10 cellular contexts compared by ENCODE assay signal in the genomic region with DNA sequence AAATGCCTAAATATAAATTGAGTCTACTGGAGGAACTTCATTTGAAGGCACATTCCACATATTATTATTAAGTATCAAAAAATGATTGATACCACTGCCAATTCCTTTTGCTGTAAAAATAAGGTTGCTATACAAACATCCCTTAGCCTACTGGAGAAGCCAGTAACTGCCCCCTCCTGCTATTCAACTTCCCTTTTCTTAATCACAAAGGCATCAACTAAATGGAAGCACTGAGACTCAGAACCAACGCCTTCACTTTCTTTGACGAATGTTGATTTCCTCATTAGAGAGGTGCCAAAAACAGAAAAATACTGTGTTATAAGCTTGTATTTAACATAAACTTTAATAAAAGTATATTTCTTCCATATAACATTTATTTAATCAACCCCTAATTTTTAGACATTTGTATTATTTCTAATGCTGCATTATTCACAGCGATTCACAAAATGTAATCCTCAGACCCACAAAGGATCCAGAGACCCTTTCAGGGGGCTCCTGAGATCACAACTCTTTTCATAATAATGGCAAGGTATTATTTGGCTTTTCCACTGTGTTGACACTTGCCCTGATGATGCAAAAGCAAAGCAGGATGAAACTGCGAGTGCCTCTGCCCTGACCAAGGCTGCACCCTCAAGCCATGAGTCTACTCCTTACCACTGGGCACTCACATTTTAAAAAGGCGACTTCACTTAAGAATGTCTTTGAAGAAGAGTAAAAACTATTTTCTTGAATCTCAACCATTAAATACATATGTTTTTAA. TPM values are rescaled to one million over a fixed set of nuclear protein-coding genes. Genes with fewer than 3 reads are reported as not detected.
A peak's percentile ranks its signal among the peaks of the same experiment; 100 is the strongest.
DNase-seq lines count a peak whose midpoint lies in the region; ATAC-seq and TF ChIP-seq lines count a peak whose summit lies in the region.
"Had no signal": no experiment of that assay in that cellular context is flagged by ENCODE, and none has a peak within 500 bp of the region (broad histone marks: within the 10 kb centered on the region; RNA-seq: fewer than 3 reads in every experiment).

No MANE protein-coding gene starts in this region.

- H3K4me3 ChIP-seq in Karpas-422 (ENCODE audit: low read length), result peak overlapping the region; percentile 9
- H3K4me3 ChIP-seq in prostate gland, result no peak overlapping the region

- TF ChIP-seq CTCF in GM12874 (IDR thresholded peaks at IDR 0.05; ENCODE audit: insufficient read depth, low read depth, low read length) (0 out of 2 replicates have a peak, but pooled peaks have one; percentile 3), natural killer cell (IDR thresholded peaks at IDR 0.05) (no peak), prostate gland (IDR thresholded peaks at IDR 0.05) (no peak)

- H3K27ac ChIP-seq in Karpas-422 (ENCODE audit: low read length), result peak overlapping the region; percentile 89
- H3K27ac ChIP-seq in prostate gland, result no peak overlapping the region

- no peaks in the 10 kb centered on the region for H4K20me1 ChIP-seq in Karpas-422 (ENCODE audit: insufficient read depth, low read depth, low read length)

- H3K27me3 Mint-ChIP-seq in activated naive CD8-positive, alpha-beta T cell treated with anti-CD3 and anti-CD28 coated beads for 36 hours, result no peaks in the 10 kb centered on the region
- H3K27me3 Mint-ChIP-seq in natural killer cell (ENCODE audit: low read depth in 2 of 2), result no peaks in the 10 kb centered on the region

- peaks cover 63% of the 10 kb centered on the region for H3K4me1 Mint-ChIP-seq in activated naive CD8-positive, alpha-beta T cell treated with anti-CD3 and anti-CD28 coated beads for 36 hours
- peaks cover 56% of the 10 kb centered on the region in 2 donors for H3K4me1 Mint-ChIP-seq in natural killer cell

- peak overlapping the region; percentile 43 for H3K9ac ChIP-seq in Karpas-422 (ENCODE audit: low read length)

- H3K4me2 ChIP-seq in Karpas-422 (ENCODE audit: low read depth, low read length, poor library complexity, severe bottlenecking), result peak overlapping the region; percentile 67

- ATAC-seq in natural killer cell, result peak in 2 of 3 donors; percentile 28 to 59

- no peak for TF ChIP-seq POLR2A in prostate gland (IDR thresholded peaks at IDR 0.05)

- peaks cover 26% of the 10 kb centered on the region for H3K36me3 Mint-ChIP-seq in activated naive CD8-positive, alpha-beta T cell treated with anti-CD3 and anti-CD28 coated beads for 36 hours
- no peaks in the 10 kb centered on the region for H3K36me3 Mint-ChIP-seq in natural killer cell

- H3K9me3 ChIP-seq in Karpas-422 (ENCODE audit: low read length) (no peaks in the 10 kb centered on the region), prostate gland (no peaks in the 10 kb centered on the region)

- peaks cover 84% of the 10 kb centered on the region for H3K4me1 ChIP-seq in Karpas-422 (ENCODE audit: low read length)
- H3K4me1 ChIP-seq in prostate gland (replicated peaks), result no peaks in the 10 kb centered on the region

- peaks cover 97% of the 10 kb centered on the region for H3K79me2 ChIP-seq in Karpas-422 (ENCODE audit: low read length)

- H3K9me3 Mint-ChIP-seq in activated naive CD8-positive, alpha-beta T cell treated with anti-CD3 and anti-CD28 coated beads for 36 hours, result no peaks in the 10 kb centered on the region
- H3K9me3 Mint-ChIP-seq in natural killer cell, result no peaks in the 10 kb centered on the region

- H3K36me3 ChIP-seq in Karpas-422 (ENCODE audit: insufficient read depth, low read length) (peaks cover 24% of the 10 kb centered on the region; the same call in 1 of the 2 replicates), prostate gland (no peaks in the 10 kb centered on the region)

- H3K9me2 ChIP-seq in Karpas-422 (replicated peaks; ENCODE audit: insufficient read depth, low read length), result no peaks in the 10 kb centered on the region

- peak overlapping the region; percentile 58 for H3K4me3 Mint-ChIP-seq in activated naive CD8-positive, alpha-beta T cell treated with anti-CD3 and anti-CD28 coated beads for 36 hours
- peak overlapping the region; percentile 72 for H3K4me3 Mint-ChIP-seq in natural killer cell

- WGBS in prostate gland, result 75% methylated on average over 5 of the region's 5 CpGs

- H2AFZ ChIP-seq in Karpas-422 (ENCODE audit: low read length), result no peak overlapping the region

- intact Hi-C loops in natural killer cell (cut with micrococcal nuclease), result loop anchor here (1.0 kb wide), 1 partner anchor 10 kb away; no protein-coding TSS in a partner anchor
- intact Hi-C loops in prostate gland (cut with DNase I), result no loop called here

- peak overlapping the region; percentile 75 for H3K27ac Mint-ChIP-seq in activated naive CD8-positive, alpha-beta T cell treated with anti-CD3 and anti-CD28 coated beads for 36 hours
- peak overlapping the region; percentile 84 to 88 for H3K27ac Mint-ChIP-seq in natural killer cell

- DNase-seq in Karpas-422 (peak; percentile 75), natural killer cell (no peak), NCI-H2081 treated with DMSO at 0.1 percent for 48 hours (lab: John Stamatoyannopoulos, UW) (no peak), prostate gland (ENCODE audit: low spot score) (no peak), hypothalamus (lab: John Stamatoyannopoulos, UW) (no peak)
- no peak for DNase-seq in activated naive CD8-positive, alpha-beta T cell treated with anti-CD3 and anti-CD28 coated beads for 36 hours
- no peak for DNase-seq in stimulated activated CD4-positive, alpha-beta T cell treated with anti-CD3 and anti-CD28 coated beads, Interleukin-1b, Interleukin-23, amount 100 ng/mL, for 48 hours
- DNase-seq: activated effector memory CD4-positive, alpha-beta T cell treated with Interleukin-2 at 50 U/mL for 16 hours; stimulated activated CD4-positive, alpha-beta T cell treated with anti-CD3 and anti-CD28 coated beads, Interleukin-15, amount 100 ng/mL, for 24 hours had no signal

- H3K27me3 ChIP-seq in Karpas-422 (ENCODE audit: low read length), result no peaks in the 10 kb centered on the region
- no peaks in the 10 kb centered on the region for H3K27me3 ChIP-seq in prostate gland (replicated peaks; ENCODE audit: insufficient read depth)

RNA-seq across cellular contexts. Expression of gene ELF1, which starts 11.6 kb away (rescaled TPM):
- total RNA-seq in Karpas-422 (2014; rRNA removed; shearing (Covaris generic); ENCODE audit: low replicate concordance), result 66.1 and 84.0 TPM in 2 replicates
- total RNA-seq in activated naive CD8-positive, alpha-beta T cell treated with anti-CD3 and anti-CD28 coated beads for 36 hours, result 10 to 100 TPM; 93.3 to 97.9 TPM
- total RNA-seq in natural killer cell (100 to 1,000 TPM; 174 to 216 (median 193) TPM), prostate gland (100 to 1,000 TPM; 108 to 123 TPM)

RNA-seq across cellular contexts. Expression of gene WBP4, which starts 53.8 kb away (rescaled TPM):
- 4.5 and 6.0 TPM in 2 replicates for total RNA-seq in Karpas-422 (2014; rRNA removed; shearing (Covaris generic); ENCODE audit: low replicate concordance)
- 10 to 100 TPM; 15.9 to 16.7 TPM for total RNA-seq in activated naive CD8-positive, alpha-beta T cell treated with anti-CD3 and anti-CD28 coated beads for 36 hours
- total RNA-seq in natural killer cell (1 to 10 TPM; 4.2 to 6.8 (median 5.1) TPM), prostate gland (10 to 100 TPM; 13.3 to 14.1 TPM)
